ENCODE assay signal across 8 cellular contexts in genomic region chr17:34998205-34998604, GRCh38. TPM values are rescaled to one million over a fixed set of nuclear protein-coding genes. Genes with fewer than 3 reads are reported as not detected.
DNase-seq lines count a peak whose midpoint lies in the region; ATAC-seq and TF ChIP-seq lines count a peak whose summit lies in the region.

No MANE protein-coding gene starts in this region.

- H3K27ac Mint-ChIP-seq in T-cell: peak overlapping the region; percentile 68 to 89
- no peak overlapping the region for H3K27ac Mint-ChIP-seq in activated naive CD8-positive, alpha-beta T cell treated with anti-CD3 and anti-CD28 coated beads, Interleukin-2, amount 50 U/mL, for 24 hours

- CTCF ChIA-PET in GM10248 (lab: Yijun Ruan, JAX) (interaction anchor here (0.6 to 13.0 kb wide), 17 partner anchors 10 to 144 kb away, joined by 3 to 155 read pairs (median 5); partner anchors contain the start of genes FNDC8, LIG3, NLE1 and RAD51D), T-cell (lab: Charles Lee) (interaction anchor here in 1 of 2 donors (1.5 to 2.6 kb wide), 2 partner anchors 66 to 121 kb away, joined by 5 to 14 read pairs; partner anchors contain the start of genes RAD51D and RFFL)

- H3K4me1 ChIP-seq in heart left ventricle (peaks cover 0 to 38% (median 7%) of the 10 kb centered on the region in 12 donors), uterus (peaks cover 0 to 6% of the 10 kb centered on the region in 2 donors)

- TF ChIP-seq POLR2A in heart left ventricle (IDR thresholded peaks at IDR 0.05) (no peak), uterus (IDR thresholded peaks at IDR 0.05) (no peak)

- TF ChIP-seq CTCF in GM10248 (IDR thresholded peaks at IDR 0.05; ENCODE audit: control extremely low read depth, extremely low read depth, low read depth, missing control alignments) (peak; percentile 93), heart left ventricle (IDR thresholded peaks at IDR 0.05) (peak; percentile 56 to 73 (median 63)), uterus (IDR thresholded peaks at IDR 0.05) (peak; percentile 10 to 55 (median 38))

- no peaks in the 10 kb centered on the region for H3K27me3 ChIP-seq in heart left ventricle
- no peaks in the 10 kb centered on the region for H3K27me3 ChIP-seq in uterus

- no peaks in the 10 kb centered on the region for H3K9me3 Mint-ChIP-seq in T-cell
- H3K9me3 Mint-ChIP-seq in activated naive CD8-positive, alpha-beta T cell treated with anti-CD3 and anti-CD28 coated beads, Interleukin-2, amount 50 U/mL, for 24 hours: no peaks in the 10 kb centered on the region

- intact Hi-C loops in heart left ventricle (cut with DNase I): loop anchor here in 7 of 10 donors (1.0 to 10.0 kb wide), 10 partner anchors 47 to 124 kb away; partner anchors contain the start of genes RAD51D (in 5 of the 7), RFFL (in 2 of the 7) and FNDC8 (in 1 of the 7)
- intact Hi-C loops in uterus (cut with DNase I; ENCODE audit: low total_unique reads): no loop called here

- POLR2A ChIA-PET in GM10248 (lab: Yijun Ruan, JAX): no interaction called here
- POLR2A ChIA-PET in T-cell (lab: Charles Lee): no interaction called here

- peak; percentile 90 for DNase-seq in GM10248 (ENCODE audit: extremely low spot score)
- peak in 70 of 76 experiments; percentile 4 to 80 (median 53) for DNase-seq in HUDEP-2 (lab: John Stamatoyannopoulos, UW; ENCODE audit: unreplicated experiment in 76 of 76)
- DNase-seq in T-cell: peak; percentile 48 to 82 (median 72)
- peak; percentile 72 for DNase-seq in activated naive CD8-positive, alpha-beta T cell treated with anti-CD3 and anti-CD28 coated beads, Interleukin-2, amount 50 U/mL, for 24 hours
- DNase-seq in heart left ventricle: peak; percentile 56 to 83 (median 67)
- peak; percentile 70 for DNase-seq in putamen (ENCODE audit: low spot score)
- DNase-seq in uterus: peak in 1 of 2 donors; percentile 26
- no peak for DNase-seq in T1000 (lab: John Stamatoyannopoulos, UW)

- H3K4me3 ChIP-seq in heart left ventricle (no peak overlapping the region), uterus (no peak overlapping the region)

- peak overlapping the region in 9 of 12 donors; percentile 29 to 78 (median 64) for H3K27ac ChIP-seq in heart left ventricle
- peak overlapping the region; percentile 63 to 66 for H3K27ac ChIP-seq in uterus

- H3K27me3 Mint-ChIP-seq in T-cell: no peaks in the 10 kb centered on the region
- no peaks in the 10 kb centered on the region for H3K27me3 Mint-ChIP-seq in activated naive CD8-positive, alpha-beta T cell treated with anti-CD3 and anti-CD28 coated beads, Interleukin-2, amount 50 U/mL, for 24 hours

- ATAC-seq in T-cell (replicated peaks in 1 of 4): peak; percentile 88 to 94 (median 92)
- ATAC-seq in activated naive CD8-positive, alpha-beta T cell treated with anti-CD3 and anti-CD28 coated beads, Interleukin-2, amount 50 U/mL, for 24 hours: peak; percentile 85
- ATAC-seq in heart left ventricle: peak; percentile 72 to 89 (median 82)

- no peak overlapping the region for H3K4me3 Mint-ChIP-seq in T-cell
- no peak overlapping the region for H3K4me3 Mint-ChIP-seq in activated naive CD8-positive, alpha-beta T cell treated with anti-CD3 and anti-CD28 coated beads, Interleukin-2, amount 50 U/mL, for 24 hours

- H3K4me1 Mint-ChIP-seq in T-cell: peaks cover 6 to 7% (median 6%) of the 10 kb centered on the region in 3 donors
- H3K4me1 Mint-ChIP-seq in activated naive CD8-positive, alpha-beta T cell treated with anti-CD3 and anti-CD28 coated beads, Interleukin-2, amount 50 U/mL, for 24 hours: peaks cover 3% of the 10 kb centered on the region

- WGBS in heart left ventricle, 4 donors: 41 to 57% (median 54%) methylated on average over 5 of the region's 5 CpGs

- peaks cover 42% of the 10 kb centered on the region for H3K36me3 Mint-ChIP-seq in T-cell
- peaks cover 44% of the 10 kb centered on the region for H3K36me3 Mint-ChIP-seq in activated naive CD8-positive, alpha-beta T cell treated with anti-CD3 and anti-CD28 coated beads, Interleukin-2, amount 50 U/mL, for 24 hours (ENCODE audit: low read depth)

- H3K36me3 ChIP-seq in heart left ventricle: peaks cover 0 to 92% (median 74%) of the 10 kb centered on the region in 9 donors
- no peaks in the 10 kb centered on the region for H3K36me3 ChIP-seq in uterus

- H3K9me3 ChIP-seq in heart left ventricle: no peaks in the 10 kb centered on the region
- H3K9me3 ChIP-seq in uterus: no peaks in the 10 kb centered on the region

RNA-seq across cellular contexts. Expression of gene LIG3, which starts 17.9 kb away (rescaled TPM):
- total RNA-seq in T-cell (10 to 100 TPM; 42.7 to 52.7 (median 49.8) TPM), heart left ventricle (10 to 100 TPM; 17.1 to 27.0 (median 21.1) TPM), uterus (100 to 1,000 TPM in 1 of 4 donors, 10 to 100 TPM in 3; 11.5 to 108 (median 57.0) TPM)
- 10 to 100 TPM in 1 of 2 donors, 1 to 10 TPM in 1; 4.0 to 15.4 TPM for polyA plus RNA-seq in heart left ventricle

RNA-seq across cellular contexts. Expression of gene ZNF830, which starts 36.9 kb away (rescaled TPM):
- total RNA-seq in T-cell (10 to 100 TPM; 35.4 to 42.3 (median 38.0) TPM), heart left ventricle (10 to 100 TPM in 1 of 9 donors, 1 to 10 TPM in 8; 5.7 to 10.1 (median 7.9) TPM), uterus (10 to 100 TPM in 3 of 4 donors, 1 to 10 TPM in 1; 1.5 to 19.5 (median 16.1) TPM)
- 1 to 10 TPM; 5.4 to 8.4 TPM for polyA plus RNA-seq in heart left ventricle

RNA-seq across cellular contexts. Expression of gene CCT6B, which starts 36.9 kb away (rescaled TPM):
- 1 to 10 TPM; 1.3 to 3.2 (median 2.4) TPM for total RNA-seq in T-cell
- total RNA-seq in heart left ventricle: 1 to 10 TPM in 7 of 9 donors, under 1 TPM in 2; 0.75 to 2.5 (median 1.9) TPM
- polyA plus RNA-seq in heart left ventricle: under 1 TPM; 0.82 to 0.88 TPM
- total RNA-seq in uterus: 1 to 10 TPM in 3 of 4 donors, under 1 TPM in 1; 0.77 to 9.3 (median 7.1) TPM

Comparison
In these comparisons a context has a peak if more than half of its experiments do, and no peak if none do; other contexts are left out.
1. CTCF ChIP-seq: peak in every context shown above with its lines; median percentile 93 in GM10248; 63 in heart left ventricle; 38 in uterus.